Comparison of ENCODE assay signal across 17 cellular contexts in the genomic region with DNA sequence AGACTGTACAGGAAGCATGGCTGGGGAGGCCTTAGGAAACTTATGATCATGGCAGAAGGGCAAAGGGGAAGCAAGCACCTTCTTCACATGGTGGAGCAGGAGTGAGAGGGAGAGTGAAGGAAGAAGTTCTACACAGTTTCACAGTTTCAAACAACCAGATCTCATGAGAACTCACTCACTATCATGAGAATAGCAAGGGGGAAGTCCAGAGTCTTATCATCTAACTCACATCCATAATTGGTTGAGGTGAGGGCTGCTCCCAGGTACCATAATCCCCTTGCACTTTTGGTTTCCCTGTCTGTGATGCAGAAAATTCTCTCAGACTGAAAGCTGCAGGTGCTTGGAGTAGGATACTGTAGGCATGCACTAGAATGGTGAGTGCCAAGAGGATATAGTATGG.
A peak's percentile ranks its signal among the peaks of the same experiment; 100 is the strongest.
DNase-seq lines count a peak whose midpoint lies in the region; ATAC-seq and TF ChIP-seq lines count a peak whose summit lies in the region.
"Had no signal": no experiment of that assay in that cellular context is flagged by ENCODE, and none has a peak within 500 bp of the region (broad histone marks: within the 10 kb centered on the region; RNA-seq: fewer than 3 reads in every experiment).

No MANE protein-coding gene starts in this region.

- no peaks in the 10 kb centered on the region for H3K27me3 ChIP-seq in GM06990 (replicated peaks; ENCODE audit: control insufficient read depth, insufficient read depth, low read length)

- H3K4me3 ChIP-seq in GM06990 (replicated peaks; ENCODE audit: low read depth, low read length), result no peak overlapping the region
- H3K4me3 ChIP-seq: A549, HAP-1 had no signal

- H3K9me3 Mint-ChIP-seq in stimulated activated naive B cell treated with anti-CD40 and anti-IgM and Interleukin-4, amounts not matched to agents 10 μg/mL and 1 μg/mL and 100 μg/mL, for 72 hours, result peaks cover 4 to 7% of the 10 kb centered on the region in 2 donors
- H3K9me3 Mint-ChIP-seq in naive thymus-derived CD8-positive, alpha-beta T cell, result peaks cover 0 to 3% (median 0%) of the 10 kb centered on the region in 9 donors

- no peaks in the 10 kb centered on the region for H3K36me3 Mint-ChIP-seq in stimulated activated naive B cell treated with anti-CD40 and anti-IgM and Interleukin-4, amounts not matched to agents 10 μg/mL and 1 μg/mL and 100 μg/mL, for 72 hours
- no peaks in the 10 kb centered on the region for H3K36me3 Mint-ChIP-seq in naive thymus-derived CD8-positive, alpha-beta T cell
- H3K36me3 Mint-ChIP-seq: CD14-positive monocyte; CD4-positive, alpha-beta memory T cell had no signal

- ATAC-seq in GM18502 (IDR thresholded peaks at IDR 0.05; ENCODE audit: poor library complexity, unreplicated experiment) (peak; percentile 41), HG03442 (IDR thresholded peaks at IDR 0.05; ENCODE audit: unreplicated experiment) (peak; percentile 47), HG03108 (IDR thresholded peaks at IDR 0.05; ENCODE audit: unreplicated experiment) (no peak)
- peak; percentile 44 to 49 for ATAC-seq in stimulated activated naive B cell treated with anti-CD40 and anti-IgM and Interleukin-4, amounts not matched to agents 10 μg/mL and 1 μg/mL and 100 μg/mL, for 72 hours (replicated peaks)
- ATAC-seq in naive thymus-derived CD8-positive, alpha-beta T cell, result no peak
- ATAC-seq: A549 had no signal

- no peak overlapping the region for H3K4me3 Mint-ChIP-seq in stimulated activated naive B cell treated with anti-CD40 and anti-IgM and Interleukin-4, amounts not matched to agents 10 μg/mL and 1 μg/mL and 100 μg/mL, for 72 hours
- H3K4me3 Mint-ChIP-seq in naive thymus-derived CD8-positive, alpha-beta T cell, result no peak overlapping the region
- H3K4me3 Mint-ChIP-seq: CD14-positive monocyte; CD4-positive, alpha-beta memory T cell had no signal

- H3K27me3 Mint-ChIP-seq in stimulated activated naive B cell treated with anti-CD40 and anti-IgM and Interleukin-4, amounts not matched to agents 10 μg/mL and 1 μg/mL and 100 μg/mL, for 72 hours, result peaks cover 0 to 15% of the 10 kb centered on the region in 2 donors
- H3K27me3 Mint-ChIP-seq in naive thymus-derived CD8-positive, alpha-beta T cell, result peaks cover 3 to 27% (median 14%) of the 10 kb centered on the region in 5 donors

- peak; percentile 27 for DNase-seq in GM06990 (ENCODE audit: extremely low read depth, insufficient read length)
- DNase-seq in stimulated activated naive B cell treated with anti-CD40 and anti-IgM and Interleukin-4, amounts not matched to agents 10 μg/mL and 1 μg/mL and 100 μg/mL, for 72 hours, result no peak
- DNase-seq in superior temporal gyrus (ENCODE audit: extremely low spot score), result no peak
- DNase-seq in naive thymus-derived CD8-positive, alpha-beta T cell, result no peak
- DNase-seq: AML-193; CD4-positive, alpha-beta memory T cell; DMS153; DMS79; GDM1; Kasumi-1; KG1 had no signal

- H3K27ac Mint-ChIP-seq in stimulated activated naive B cell treated with anti-CD40 and anti-IgM and Interleukin-4, amounts not matched to agents 10 μg/mL and 1 μg/mL and 100 μg/mL, for 72 hours, result no peak overlapping the region
- no peak overlapping the region for H3K27ac Mint-ChIP-seq in naive thymus-derived CD8-positive, alpha-beta T cell
- H3K27ac Mint-ChIP-seq: CD14-positive monocyte; CD4-positive, alpha-beta memory T cell had no signal

- POLR2A ChIA-PET in naive thymus-derived CD8-positive, alpha-beta T cell (lab: Charles Lee), result no interaction called here

- TF ChIP-seq CTCF in GM06990 (IDR thresholded peaks at IDR 0.05; ENCODE audit: insufficient read depth, low read length, poor library complexity, severe bottlenecking), result no peak

- H3K4me1 Mint-ChIP-seq in stimulated activated naive B cell treated with anti-CD40 and anti-IgM and Interleukin-4, amounts not matched to agents 10 μg/mL and 1 μg/mL and 100 μg/mL, for 72 hours, result peaks cover 17 to 22% of the 10 kb centered on the region in 2 donors
- H3K4me1 Mint-ChIP-seq in naive thymus-derived CD8-positive, alpha-beta T cell, result peaks cover 0 to 9% (median under 1%) of the 10 kb centered on the region in 4 donors
- H3K4me1 Mint-ChIP-seq: CD4-positive, alpha-beta memory T cell had no signal

- no peaks in the 10 kb centered on the region for H3K36me3 ChIP-seq in GM06990 (ENCODE audit: control insufficient read depth, insufficient read depth, low read length)
- H3K36me3 ChIP-seq: HAP-1 had no signal

Comparison
In these comparisons a context has a peak if more than half of its experiments do, and no peak if none do; other contexts are left out.
1. ATAC-seq: peak in GM18502 (single experiment), HG03442 (single experiment) and stimulated activated naive B cell treated with anti-CD40 and anti-IgM and Interleukin-4, amounts not matched to agents 10 μg/mL and 1 μg/mL and 100 μg/mL, for 72 hours (2 of 2); none in naive thymus-derived CD8-positive, alpha-beta T cell (0 of 2) and HG03108 (single experiment).